8 cellular contexts compared by ENCODE assay signal in genomic region chr14:64878775-64879634, GRCh38. TPM values are rescaled to one million over a fixed set of nuclear protein-coding genes. Genes with fewer than 3 reads are reported as not detected.
A peak's percentile ranks its signal among the peaks of the same experiment; 100 is the strongest.
DNase-seq lines count a peak whose midpoint lies in the region; ATAC-seq and TF ChIP-seq lines count a peak whose summit lies in the region.

No MANE protein-coding gene starts in this region.

- ATAC-seq in Right ventricle myocardium inferior (peak; percentile 24), gastroesophageal sphincter (peak; percentile 14), psoas muscle (peak; percentile 44 to 58 (median 54)), HG03039 (IDR thresholded peaks at IDR 0.05; ENCODE audit: unreplicated experiment) (no peak)

- peak overlapping the region; percentile 82 for H2AFZ ChIP-seq in PC-9

- no peaks in the 10 kb centered on the region for H3K79me2 ChIP-seq in PC-9 (ENCODE audit: low read depth)

- H3F3A ChIP-seq in PC-9 (ENCODE audit: insufficient read depth, low read depth) = peaks cover 11% of the 10 kb centered on the region; the same call in 1 of the 2 replicates

- no peaks in the 10 kb centered on the region for H4K20me1 ChIP-seq in PC-9 (ENCODE audit: insufficient read depth)

- 4% methylated on average over 4 of the region's 43 CpGs; no CpG with 5 or more reads in 1 of the 2 donors for WGBS in gastroesophageal sphincter (ENCODE audit: low coverage in 1 of 2), 2 donors
- 3 to 5% (median 4%) methylated on average over 32 to 43 of the region's 43 CpGs for WGBS in psoas muscle, 3 donors

- H3K4me1 ChIP-seq in PC-9 (replicated peaks; ENCODE audit: insufficient read depth) = peaks cover 4% of the 10 kb centered on the region; the same call in 1 of the 2 replicates
- H3K4me1 ChIP-seq in gastroesophageal sphincter = peaks cover 0 to 21% (median 11%) of the 10 kb centered on the region in 3 donors
- H3K4me1 ChIP-seq in psoas muscle = peaks cover 32% of the 10 kb centered on the region

- CTCF ChIA-PET in PC-9 (lab: Charles Lee) = interaction anchor here (0.7 kb wide), 1 partner anchor 10 kb away, joined by 4 read pairs; no protein-coding TSS in a partner anchor

- no peak overlapping the region for H3K27ac ChIP-seq in PC-9
- peak overlapping the region in 1 of 4 donors; percentile 24 for H3K27ac ChIP-seq in gastroesophageal sphincter
- peak overlapping the region; percentile 98 for H3K27ac ChIP-seq in psoas muscle

- POLR2A ChIA-PET in PC-9 (lab: Charles Lee; ENCODE audit: unreplicated experiment) = no interaction called here

- intact Hi-C loops in Right ventricle myocardium inferior (cut with DNase I) = no loop called here
- intact Hi-C loops in cardiac septum (cut with DNase I) = loop anchor here (2.0 kb wide), 2 partner anchors 36 to 54 kb away; no protein-coding TSS in a partner anchor
- intact Hi-C loops in PC-9 (cut with micrococcal nuclease; ENCODE audit: unreplicated experiment) = loop anchor here (5.0 kb wide), 1 partner anchor 37 kb away; no protein-coding TSS in a partner anchor
- intact Hi-C loops in psoas muscle (cut with DNase I) = loop anchor here (1.0 to 5.0 kb wide), 4 partner anchors 37 to 54 kb away; no protein-coding TSS in a partner anchor

- H3K36me3 ChIP-seq in PC-9 (ENCODE audit: low read depth) = no peaks in the 10 kb centered on the region
- H3K36me3 ChIP-seq in gastroesophageal sphincter = no peaks in the 10 kb centered on the region
- H3K36me3 ChIP-seq in psoas muscle (ENCODE audit: insufficient read depth in 1 of 2, low read depth in 1 of 2) = peaks cover 0 to 27% of the 10 kb centered on the region in 2 donors

- no peak for TF ChIP-seq POLR2A in gastroesophageal sphincter (IDR thresholded peaks at IDR 0.05)

- H3K9me3 ChIP-seq in PC-9 (ENCODE audit: insufficient read depth, low read depth) (no peaks in the 10 kb centered on the region), gastroesophageal sphincter (no peaks in the 10 kb centered on the region), psoas muscle (no peaks in the 10 kb centered on the region)

- no TSS peak for BruUV-seq in PC-9 (replicated peaks; lab: Mats Ljungman, UMichigan)

- peak overlapping the region; percentile 88 for H3K4me2 ChIP-seq in PC-9

- peak overlapping the region; percentile 91; the same call in 1 of the 2 replicates for H3K4me3 ChIP-seq in PC-9
- H3K4me3 ChIP-seq in gastroesophageal sphincter = peak overlapping the region; percentile 42 to 67
- peak overlapping the region; percentile 92 for H3K4me3 ChIP-seq in psoas muscle

- H3K27me3 ChIP-seq in PC-9 (ENCODE audit: insufficient read depth, low read depth) (peaks cover 73% of the 10 kb centered on the region), gastroesophageal sphincter (peaks cover 58% of the 10 kb centered on the region), psoas muscle (ENCODE audit: insufficient read depth in 3 of 3, low read length in 2 of 3) (no peaks in the 10 kb centered on the region)

- no peak for TF ChIP-seq EP300 in gastroesophageal sphincter (IDR thresholded peaks at IDR 0.05)

- DNase-seq in Right ventricle myocardium inferior (ENCODE audit: missing footprints) (peak; percentile 60), cardiac septum (ENCODE audit: low spot score) (no peak), PC-9 (peak in 1 of 2 experiments; percentile 10), psoas muscle (peak; percentile 39 to 72), middle frontal gyrus (ENCODE audit: extremely low spot score, low spot score) (no peak)
- no peak for DNase-seq in stimulated activated CD4-positive, alpha-beta T cell treated with anti-CD3 and anti-CD28 coated beads, Interleukin-15, amount 100 ng/mL, for 24 hours

- TF ChIP-seq CTCF in PC-9 (conservative IDR thresholded peaks at IDR 0.05) (no peak), gastroesophageal sphincter (IDR thresholded peaks at IDR 0.05) (no peak), psoas muscle (IDR thresholded peaks at IDR 0.05) (no peak)

- H3K9me2 ChIP-seq in PC-9 (ENCODE audit: insufficient read depth) = peaks cover 5% of the 10 kb centered on the region; the same call in 1 of the 2 replicates

RNA-seq across cellular contexts. Expression of gene SPTB, which starts 0.7 kb away (rescaled TPM):
- total RNA-seq in Right ventricle myocardium inferior (79.4 TPM), cardiac septum (113 TPM), PC-9 (2021) (0.50 and 1.5 TPM in 2 replicates), gastroesophageal sphincter (1 to 10 TPM in 2 of 4 donors, under 1 TPM in 2; 0.62 to 3.1 (median 1.0) TPM), psoas muscle (100 to 1,000 TPM; 374 to 540 (median 492) TPM)
- polyA plus RNA-seq in psoas muscle = 100 to 1,000 TPM in 2 of 3 donors, 10 to 100 TPM in 1; 43.4 to 213 (median 153) TPM

RNA-seq across cellular contexts. Expression of gene CHURC1, which starts 35.2 kb away (rescaled TPM):
- total RNA-seq in Right ventricle myocardium inferior = 98.2 TPM
- 82.6 TPM for total RNA-seq in cardiac septum
- total RNA-seq in PC-9 (2021) = 88.1 and 91.8 TPM in 2 replicates
- 100 to 1,000 TPM in 3 of 4 donors, 10 to 100 TPM in 1; 88.0 to 183 (median 114) TPM for total RNA-seq in gastroesophageal sphincter
- 100 to 1,000 TPM in 2 of 4 donors, 10 to 100 TPM in 2; 77.9 to 112 (median 94.1) TPM for total RNA-seq in psoas muscle
- polyA plus RNA-seq in psoas muscle = 10 to 100 TPM; 31.4 to 67.7 (median 53.4) TPM

Comparison
In these comparisons a context has a peak if more than half of its experiments do, and no peak if none do; other contexts are left out.
1. DNase-seq: peak in Right ventricle myocardium inferior (single experiment) and psoas muscle (2 of 2); none in cardiac septum (single experiment), middle frontal gyrus (single experiment) and stimulated activated CD4-positive, alpha-beta T cell treated with anti-CD3 and anti-CD28 coated beads, Interleukin-15, amount 100 ng/mL, for 24 hours (single experiment).
2. RNA of gene SPTB, which starts 0.7 kb away (total RNA-seq): 374 to 540 TPM in psoas muscle, 113 TPM in cardiac septum (single experiment) and 79.4 TPM in Right ventricle myocardium inferior (single experiment); 0.62 to 3.1 TPM in gastroesophageal sphincter and 0.50 to 1.5 TPM in PC-9; every median in the first group is over 10 times any median in the second.
3. Peak in every context shown above with its lines, with median percentiles within 50 percentile points of each other: H3K4me3 ChIP-seq.